12 cellular contexts compared by ENCODE assay signal in genomic region chr15:74403590-74403919, GRCh38. TPM values are rescaled to one million over a fixed set of nuclear protein-coding genes. Genes with fewer than 3 reads are reported as not detected.
DNase-seq lines count a peak whose midpoint lies in the region; ATAC-seq, FAIRE-seq and TF ChIP-seq lines count a peak whose summit lies in the region.
"Had no signal": no experiment of that assay in that cellular context is flagged by ENCODE, and none has a peak within 500 bp of the region (broad histone marks: within the 10 kb centered on the region; RNA-seq: fewer than 3 reads in every experiment).

No MANE protein-coding gene starts in this region.

- no peaks in the 10 kb centered on the region for H4K20me1 ChIP-seq in GM12878 (ENCODE audit: control insufficient read depth, insufficient read depth)

- peaks cover 71% of the 10 kb centered on the region for H3K4me1 ChIP-seq in GM12878 (ENCODE audit: control insufficient read depth, insufficient read depth, low read length)
- peaks cover 4 to 44% (median 10%) of the 10 kb centered on the region in 4 donors for H3K4me1 ChIP-seq in stomach
- H3K4me1 ChIP-seq in adrenal gland (replicated peaks in 1 of 2) = peaks cover 3 to 14% of the 10 kb centered on the region in 2 donors

- no peak for FAIRE-seq in GM12878 (lab: Jason Lieb, UNC)
- FAIRE-seq: endometrium had no signal

- peak overlapping the region; percentile 69 for H3K4me3 Mint-ChIP-seq in activated T-cell treated with anti-CD3 and anti-CD28 coated beads, Interleukin-2, amount 50 U/mL, for 24 hours

- no peak overlapping the region for H2AFZ ChIP-seq in GM12878 (ENCODE audit: control insufficient read depth, low read depth, low read length)

- H3K27ac Mint-ChIP-seq in activated T-cell treated with anti-CD3 and anti-CD28 coated beads, Interleukin-2, amount 50 U/mL, for 24 hours = peak overlapping the region; percentile 93

- H3K27ac ChIP-seq in GM12878 (ENCODE audit: control insufficient read depth, insufficient read depth) (peak overlapping the region; percentile 100), stomach (peak overlapping the region in 3 of 5 donors; percentile 5 to 37 (median 32)), adrenal gland (no peak overlapping the region)

- no peak for DNase-seq in activated T-cell treated with anti-CD3 and anti-CD28 coated beads, Interleukin-2, amount 50 U/mL, for 24 hours
- DNase-seq in activated T-cell treated with anti-CD3 and anti-CD28 coated beads for 4 hours (no peak), GM12878 (ENCODE audit: low read depth, low spot score) (no peak), stomach (no peak), AML-193 (lab: John Stamatoyannopoulos, UW) (no peak), adrenal gland (no peak)
- DNase-seq: ACHN, NCI-H1092 had no signal

- TF ChIP-seq EP300 in GM12878 (IDR thresholded peaks at IDR 0.05; ENCODE audit: borderline replicate concordance in 1 of 2, control insufficient read depth in 1 of 2, low read depth in 2 of 2, low read length in 2 of 2) (no peak), stomach (IDR thresholded peaks at IDR 0.05) (no peak)

- BruUV-seq in GM12878 (replicated peaks; lab: Mats Ljungman, UMichigan) = no TSS peak

- POLR2A ChIA-PET in GM12878 (lab: Charles Lee) = interaction anchor here (1.2 to 15.4 kb wide), 9 partner anchors 10 to 384 kb away, joined by 3 to 325 read pairs (median 8); partner anchors contain the start of genes SEMA7A and UBL7

- H3K9me3 ChIP-seq in GM12878 (replicated peaks; ENCODE audit: control insufficient read depth, insufficient read depth, low read length) (no peaks in the 10 kb centered on the region), stomach (no peaks in the 10 kb centered on the region), adrenal gland (replicated peaks in 1 of 3) (no peaks in the 10 kb centered on the region)

- CTCF ChIA-PET in GM12878 (lab: Yijun Ruan, JAX) = interaction anchor here (0.9 to 15.7 kb wide), 14 partner anchors 9 to 384 kb away, joined by 3 to 226 read pairs (median 6); partner anchors contain the start of gene SEMA7A

- H3K36me3 ChIP-seq in GM12878 (ENCODE audit: control insufficient read depth in 2 of 2, insufficient read depth in 2 of 2, low read length in 1 of 2) = no peaks in the 10 kb centered on the region; a peak in 1 of 4 replicates
- no peaks in the 10 kb centered on the region for H3K36me3 ChIP-seq in stomach
- no peaks in the 10 kb centered on the region for H3K36me3 ChIP-seq in adrenal gland (replicated peaks in 1 of 2)

- no peaks in the 10 kb centered on the region for H3K27me3 Mint-ChIP-seq in activated T-cell treated with anti-CD3 and anti-CD28 coated beads, Interleukin-2, amount 50 U/mL, for 24 hours

- SMC1A ChIA-PET in GM12878 (lab: Charles Lee; ENCODE audit: uncharacterized antibody, unreplicated experiment) = interaction anchor here (1.0 to 12.5 kb wide), 11 partner anchors 9 to 384 kb away, joined by 3 to 336 read pairs (median 9); partner anchors contain the start of gene SEMA7A

- H3K4me3 ChIP-seq in GM12878 (peak overlapping the region; percentile 64; the same call in 1 of the 2 replicates), stomach (no peak overlapping the region), adrenal gland (no peak overlapping the region)

- intact Hi-C loops in GM12878 (cut with micrococcal nuclease; ENCODE audit: unreplicated experiment) (no loop called here), stomach (cut with DNase I; ENCODE audit: low total_unique reads) (no loop called here), adrenal gland (cut with DNase I) (no loop called here)

- no peak for TF ChIP-seq RAD21 in GM12878 (IDR thresholded peaks at IDR 0.05; ENCODE audit: insufficient read depth, low read depth, low read length)

- H3K36me3 Mint-ChIP-seq in activated T-cell treated with anti-CD3 and anti-CD28 coated beads, Interleukin-2, amount 50 U/mL, for 24 hours (ENCODE audit: low read depth) = peaks cover 26% of the 10 kb centered on the region

- no peak for TF ChIP-seq CTCF in GM12878 (IDR thresholded peaks at IDR 0.05 in 2 of 3, conservative IDR thresholded peaks at IDR 0.05 in 1 of 3; ENCODE audit: control insufficient read depth in 2 of 3, extremely low read depth in 1 of 3, insufficient read depth in 1 of 3, low read depth in 3 of 3, low read length in 3 of 3)
- TF ChIP-seq CTCF in stomach (IDR thresholded peaks at IDR 0.05) = no peak
- no peak for TF ChIP-seq CTCF in adrenal gland (IDR thresholded peaks at IDR 0.05)

- no peak for TF ChIP-seq POLR2A in GM12878 (IDR thresholded peaks at IDR 0.05; ENCODE audit: low read depth, low read length)
- no peak for TF ChIP-seq POLR2A in stomach (IDR thresholded peaks at IDR 0.05)
- TF ChIP-seq POLR2A in adrenal gland (IDR thresholded peaks at IDR 0.05) = no peak

- in situ Hi-C loops in GM12878 (cut with MboI) = no loop called here

- peak; percentile 15 for ATAC-seq in HG03196 (IDR thresholded peaks at IDR 0.05; ENCODE audit: unreplicated experiment)
- peak; percentile 23 for ATAC-seq in GM12878
- no peak for ATAC-seq in HG03565 (IDR thresholded peaks at IDR 0.05; ENCODE audit: unreplicated experiment)

- H3K4me2 ChIP-seq in GM12878 (ENCODE audit: control insufficient read depth, insufficient read depth) = peak overlapping the region; percentile 100

- RAD21 ChIA-PET in GM12878 (lab: Charles Lee; ENCODE audit: unreplicated experiment) = interaction anchor here (1.0 to 20.3 kb wide), 11 partner anchors 9 to 386 kb away, joined by 3 to 496 read pairs (median 9); partner anchors contain the start of gene SEMA7A

- H3K9me3 Mint-ChIP-seq in activated T-cell treated with anti-CD3 and anti-CD28 coated beads, Interleukin-2, amount 50 U/mL, for 24 hours = no peaks in the 10 kb centered on the region

- H3K4me1 Mint-ChIP-seq in activated T-cell treated with anti-CD3 and anti-CD28 coated beads, Interleukin-2, amount 50 U/mL, for 24 hours (ENCODE audit: low read depth) = peaks cover 86% of the 10 kb centered on the region

- peak overlapping the region; percentile 85 for H3K9ac ChIP-seq in GM12878 (ENCODE audit: control insufficient read depth, insufficient read depth, low read length)

- WGBS in GM12878 (ENCODE audit: insufficient coverage, insufficient replicate concordance, low lambda C conversion rate, missing lambda C conversion rate) = 2% methylated on average over 9 of the region's 10 CpGs
- 82 to 96% (median 88%) methylated on average over 8 to 10 of the region's 10 CpGs for WGBS in stomach, 5 donors
- WGBS in adrenal gland, 4 donors = 87 to 96% (median 90%) methylated on average over 4 to 10 of the region's 10 CpGs

- H3K27me3 ChIP-seq in GM12878 (replicated peaks in 1 of 2; ENCODE audit: control insufficient read depth in 2 of 2, insufficient read depth in 2 of 2, low read length in 1 of 2) (no peaks in the 10 kb centered on the region), stomach (peaks cover 0 to 53% (median 0%) of the 10 kb centered on the region in 3 donors), adrenal gland (no peaks in the 10 kb centered on the region)

- H3K79me2 ChIP-seq in GM12878 (ENCODE audit: control insufficient read depth, insufficient read depth, low read length) = peaks cover 34% of the 10 kb centered on the region

RNA-seq across cellular contexts. Expression of gene SEMA7A, which starts 30.2 kb away (rescaled TPM):
- 137 and 160 TPM in 2 replicates for total RNA-seq in GM12878 (2013; cell fraction: nucleolus; rRNA removed)
- total RNA-seq in GM12878 (2014; rRNA removed) = 56.3 and 58.3 TPM in 2 replicates
- 48.7 and 52.9 TPM in 2 replicates for total RNA-seq in GM12878 (2014; rRNA removed; fragmentation: Illumina TruSeq; extraction: Trizol)
- 112 and 114 TPM in 2 replicates for total RNA-seq in GM12878 (2021)
- 33.6 TPM for polyA plus RNA-seq in GM12878 (2011; ENCODE audit: low read depth)
- polyA plus RNA-seq in GM12878 (2011; rRNA removed) = 37.6 and 65.2 TPM in 2 replicates
- 115 and 126 TPM in 2 replicates for polyA plus RNA-seq in GM12878 (2011; cell fraction: cytosol; rRNA removed)
- 208 and 229 TPM in 2 replicates for polyA plus RNA-seq in GM12878 (2011; cell fraction: nucleus; rRNA removed)
- 60.0 and 110 TPM in 2 replicates for polyA plus RNA-seq in GM12878 (2012)
- polyA plus RNA-seq in GM12878 (2014; fragmentation: Illumina TruSeq; extraction: Trizol) = 47.9 and 70.5 TPM in 2 replicates
- 1 to 10 TPM in 1 of 2 experiments, under 1 TPM in 1; 0.08 to 1.1 TPM for polyA plus RNA-seq in GM12878 (2014; fragmentation: Nextera tagmentation; extraction: Ambion mirVana)
- 99.1 and 99.2 TPM in 2 replicates for polyA plus RNA-seq in GM12878 (2014; rRNA removed)
- polyA plus RNA-seq in GM12878 (2016; fragmentation: Nextera tagmentation; extraction: Ambion mirVana) = 10 to 100 TPM; 13.3 to 15.6 TPM
- polyA minus RNA-seq in GM12878 (2011; rRNA and poly(A)+ RNA removed) = 75.6 and 130 TPM in 2 replicates
- 48.1 and 52.4 TPM in 2 replicates for polyA minus RNA-seq in GM12878 (2011; cell fraction: cytosol; rRNA and poly(A)+ RNA removed)
- polyA minus RNA-seq in GM12878 (2011; cell fraction: nucleus; rRNA and poly(A)+ RNA removed) = 48.2 and 63.7 TPM in 2 replicates
- 1 to 10 TPM in 3 of 5 donors, not detected in 2; 1.3 to 2.9 (median 2.5) TPM for total RNA-seq in stomach
- 1 to 10 TPM in 2 of 3 donors, under 1 TPM in 1; 0.31 to 3.5 (median 1.7) TPM for polyA plus RNA-seq in stomach
- 1 to 10 TPM; 1.3 to 6.6 (median 3.4) TPM for total RNA-seq in adrenal gland
- 1 to 10 TPM; 2.9 to 5.0 (median 3.9) TPM for polyA plus RNA-seq in adrenal gland

RNA-seq across cellular contexts. Expression of gene CYP11A1, which starts 36.1 kb away (rescaled TPM):
- 8.3 and 9.5 TPM in 2 replicates for total RNA-seq in GM12878 (2013; cell fraction: nucleolus; rRNA removed)
- total RNA-seq in GM12878 (2014; rRNA removed) (not detected in 2 replicates), GM12878 (2014; rRNA removed; fragmentation: Illumina TruSeq; extraction: Trizol) (not detected in 2 replicates), GM12878 (2021) (0.29 and 0.69 TPM in 2 replicates), stomach (1 to 10 TPM in 1 of 5 donors, not detected in 4; 3.9 TPM), adrenal gland (1,000 to 10,000 TPM in 6 of 8 donors, 100 to 1,000 TPM in 2; 635 to 3,326 (median 1,366) TPM)
- 0.34 TPM for polyA plus RNA-seq in GM12878 (2011; ENCODE audit: low read depth)
- polyA plus RNA-seq in GM12878 (2011; rRNA removed) (1.1 and 1.2 TPM in 2 replicates), GM12878 (2014; fragmentation: Illumina TruSeq; extraction: Trizol) (0.19 TPM in 1 of 2 replicates, not detected in the other), GM12878 (2014; fragmentation: Nextera tagmentation; extraction: Ambion mirVana) (under 1 TPM; 0.11 to 0.23 TPM), GM12878 (2014; rRNA removed) (0.52 TPM in 1 of 2 replicates, not detected in the other), GM12878 (2016; fragmentation: Nextera tagmentation; extraction: Ambion mirVana) (not detected), stomach (10 to 100 TPM in 1 of 3 donors, 1 to 10 TPM in 2; 2.5 to 10.2 (median 4.5) TPM), adrenal gland (1,000 to 10,000 TPM in 1 of 3 donors, 100 to 1,000 TPM in 2; 233 to 4,804 (median 738) TPM)
- 0.90 and 1.7 TPM in 2 replicates for polyA plus RNA-seq in GM12878 (2011; cell fraction: cytosol; rRNA removed)
- polyA plus RNA-seq in GM12878 (2011; cell fraction: nucleus; rRNA removed) = 1.4 and 3.2 TPM in 2 replicates
- polyA plus RNA-seq in GM12878 (2012) = 0.50 and 1.1 TPM in 2 replicates
- polyA minus RNA-seq in GM12878 (2011; rRNA and poly(A)+ RNA removed) = 0.80 and 2.3 TPM in 2 replicates
- polyA minus RNA-seq in GM12878 (2011; cell fraction: cytosol; rRNA and poly(A)+ RNA removed) = not detected in 2 replicates
- polyA minus RNA-seq in GM12878 (2011; cell fraction: nucleus; rRNA and poly(A)+ RNA removed) = 1.4 and 1.5 TPM in 2 replicates
- polyA plus RNA-seq: neural cell had no signal

RNA-seq across cellular contexts. Expression of gene UBL7, which starts 57.4 kb away (rescaled TPM):
- 22.7 and 26.2 TPM in 2 replicates for total RNA-seq in GM12878 (2013; cell fraction: nucleolus; rRNA removed)
- total RNA-seq in GM12878 (2014; rRNA removed) (106 and 107 TPM in 2 replicates), GM12878 (2014; rRNA removed; fragmentation: Illumina TruSeq; extraction: Trizol) (44.3 and 46.6 TPM in 2 replicates), GM12878 (2021) (81.3 and 84.8 TPM in 2 replicates), stomach (100 to 1,000 TPM in 1 of 5 donors, 10 to 100 TPM in 3, 1 to 10 TPM in 1; 2.0 to 131 (median 31.2) TPM), adrenal gland (10 to 100 TPM; 47.7 to 85.0 (median 59.2) TPM)
- polyA plus RNA-seq in GM12878 (2011; ENCODE audit: low read depth) = 33.5 TPM
- polyA plus RNA-seq in GM12878 (2011; rRNA removed) (72.6 and 89.7 TPM in 2 replicates), GM12878 (2014; fragmentation: Illumina TruSeq; extraction: Trizol) (61.3 and 90.5 TPM in 2 replicates), GM12878 (2014; fragmentation: Nextera tagmentation; extraction: Ambion mirVana) (10 to 100 TPM; 25.9 to 59.1 TPM), GM12878 (2014; rRNA removed) (117 and 135 TPM in 2 replicates), GM12878 (2016; fragmentation: Nextera tagmentation; extraction: Ambion mirVana) (100 to 1,000 TPM; 123 to 145 TPM), stomach (10 to 100 TPM; 33.0 to 46.3 (median 38.5) TPM), adrenal gland (10 to 100 TPM; 16.0 to 46.1 (median 31.2) TPM)
- polyA plus RNA-seq in GM12878 (2011; cell fraction: cytosol; rRNA removed) = 138 and 156 TPM in 2 replicates
- 60.8 and 62.4 TPM in 2 replicates for polyA plus RNA-seq in GM12878 (2011; cell fraction: nucleus; rRNA removed)
- polyA plus RNA-seq in GM12878 (2012) = 57.3 and 69.1 TPM in 2 replicates
- 79.1 and 122 TPM in 2 replicates for polyA minus RNA-seq in GM12878 (2011; rRNA and poly(A)+ RNA removed)
- 32.5 and 36.5 TPM in 2 replicates for polyA minus RNA-seq in GM12878 (2011; cell fraction: cytosol; rRNA and poly(A)+ RNA removed)
- polyA minus RNA-seq in GM12878 (2011; cell fraction: nucleus; rRNA and poly(A)+ RNA removed) = 17.3 and 22.1 TPM in 2 replicates

Comparison
In these comparisons a context has a peak if more than half of its experiments do, and no peak if none do; other contexts are left out.
1. H3K27ac ChIP-seq: peak in GM12878 (single experiment) and stomach (3 of 5); none in adrenal gland (0 of 5).
2. RNA of gene SEMA7A, which starts 30.2 kb away (total RNA-seq): 48.7 to 160 TPM in GM12878; 1.3 to 6.6 TPM in adrenal gland and 1.3 to 2.9 TPM in stomach; every median in the first group is over 4 times any median in the second.
3. RNA of gene CYP11A1, which starts 36.1 kb away (total RNA-seq): 635 to 3,326 TPM in adrenal gland; 3.9 TPM in stomach and 0.29 to 9.5 TPM in GM12878; every median in the first group is over 10 times any median in the second.